In genomic region chr5:1472964-1473628, GRCh38 we compare ENCODE assay signal across 1 cellular context.
TF ChIP-seq lines count a peak whose summit lies in the region.

No MANE protein-coding gene starts in this region.

TF ChIP-seq in H1, 55 proteins besides CTCF, POLR2A, EP300 and RAD21:
- TF ChIP-seq POLR2AphosphoS5 (IDR thresholded peaks at IDR 0.05; ENCODE audit: low read depth, low read length), result peak; percentile 51; the same call in 1 of the 2 replicates
- TF ChIP-seq SP1 (IDR thresholded peaks at IDR 0.05; ENCODE audit: low read depth, low read length), result no peak
- no peak for TF ChIP-seq EZH2 (IDR thresholded peaks at IDR 0.05; ENCODE audit: low read depth, low read length, severe bottlenecking)
